Comparison of ENCODE assay signal across 24 cellular contexts in the genomic region with DNA sequence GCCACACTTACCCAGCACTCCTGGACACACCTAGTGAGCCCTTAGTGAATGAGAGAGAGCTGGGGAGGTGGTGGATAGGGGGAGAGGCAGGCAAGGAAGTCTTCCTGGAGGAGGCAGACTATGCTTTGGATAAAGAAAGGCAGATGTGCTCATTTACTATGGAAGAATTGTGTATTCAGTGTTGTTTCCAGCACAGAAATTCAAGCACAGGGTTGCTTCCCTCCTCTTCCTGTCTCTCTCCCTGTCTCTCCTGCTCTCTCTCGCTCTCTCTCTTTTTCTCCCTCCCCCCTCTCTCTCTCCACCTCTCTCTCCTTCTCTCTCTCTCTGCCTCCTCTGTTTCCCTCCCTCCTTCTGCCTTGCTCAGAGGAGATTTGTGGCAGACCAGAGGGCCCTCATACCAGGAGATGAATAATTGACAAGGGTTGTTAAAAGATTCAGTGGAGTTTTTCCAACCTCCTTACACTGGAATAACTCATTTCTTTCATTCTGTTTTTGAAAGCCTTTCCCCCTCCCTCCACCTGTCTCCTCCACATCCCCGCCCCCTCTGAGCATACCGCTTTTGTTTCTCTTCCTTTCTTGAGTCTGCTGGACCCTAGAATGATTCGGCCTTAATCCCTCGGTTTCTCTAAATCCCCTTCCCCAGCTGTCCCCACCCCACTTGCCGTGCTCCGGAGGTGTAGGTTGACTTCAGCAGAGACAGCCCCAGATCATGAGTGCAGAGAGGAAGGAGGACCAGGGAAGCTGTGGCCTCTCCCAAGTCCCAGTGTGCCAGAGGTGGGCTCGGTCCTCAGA.
DNase-seq lines count a peak whose midpoint lies in the region; ATAC-seq, FAIRE-seq and TF ChIP-seq lines count a peak whose summit lies in the region.
"Had no signal": no experiment of that assay in that cellular context is flagged by ENCODE, and none has a peak within 500 bp of the region (broad histone marks: within the 10 kb centered on the region; RNA-seq: fewer than 3 reads in every experiment).

No MANE protein-coding gene starts in this region.

- H3K27me3 ChIP-seq in neural cell (ENCODE audit: insufficient read depth, low read depth, low read length) = no peaks in the 10 kb centered on the region
- H3K27me3 ChIP-seq: MG63 had no signal

- TF ChIP-seq RAD21 in A549 (conservative IDR thresholded peaks at IDR 0.05 in 1 of 2, IDR thresholded peaks at IDR 0.05 in 1 of 2) (no peak), neural cell (conservative IDR thresholded peaks at IDR 0.05) (no peak)

- TF ChIP-seq CTCF in A549 (IDR thresholded peaks at IDR 0.05) = no peak
- no peak for TF ChIP-seq CTCF in brain (conservative IDR thresholded peaks at IDR 0.05)
- TF ChIP-seq CTCF in neural cell (IDR thresholded peaks at IDR 0.05; ENCODE audit: poor library complexity, severe bottlenecking) = no peak

- DNase-seq in A549 (ENCODE audit: low read depth in 1 of 2, low spot score in 1 of 2) (no peak), NCI-H524 treated with DMSO at 0.1 percent for 48 hours (lab: John Stamatoyannopoulos, UW) (peak; percentile 80), left ventricle myocardium superior (no peak), inferior parietal cortex (ENCODE audit: extremely low spot score) (no peak), cerebellar nuclear complex (lab: John Stamatoyannopoulos, UW) (no peak)
- DNase-seq: 8988T, Calu3, DMS153, DND-41, H9, KG1, MG63, NCI-H1105 treated with DMSO at 0.1 percent for 48 hours, NCI-H146, NCI-H1930, NCI-H2107, NCI-H446 treated with DMSO at 0.1 percent for 48 hours, PC-3, Right ventricle myocardium superior had no signal

- no peak overlapping the region; a peak in 1 of 6 replicates for H3K27ac ChIP-seq in A549
- peak overlapping the region; percentile 86 for H3K27ac ChIP-seq in neural cell (ENCODE audit: low read length)
- H3K27ac ChIP-seq: SJSA1 had no signal

- POLR2A ChIA-PET in A549 (lab: Yijun Ruan, JAX) = no interaction called here

- no peak for TF ChIP-seq POLR2A in A549 (IDR thresholded peaks at IDR 0.05; ENCODE audit: low read length)

- TF ChIP-seq EP300 in A549 (IDR thresholded peaks at IDR 0.05) (no peak), neural cell (conservative IDR thresholded peaks at IDR 0.05; ENCODE audit: poor library complexity, severe bottlenecking) (no peak)

- H4K20me1 ChIP-seq in neural cell (ENCODE audit: insufficient read depth) = no peaks in the 10 kb centered on the region

- intact Hi-C loops in left ventricle myocardium superior (cut with micrococcal nuclease) = no loop called here

- 83% methylated on average over 7 of the region's 8 CpGs for WGBS in A549 (ENCODE audit: missing lambda C conversion rate)

- H3K79me2 ChIP-seq in neural cell (replicated peaks; ENCODE audit: insufficient read depth, low read length) = no peaks in the 10 kb centered on the region

- H2AFZ ChIP-seq in neural cell (ENCODE audit: low read depth, low read length) = no peak overlapping the region

- CTCF ChIA-PET in A549 (lab: Yijun Ruan, JAX) = interaction anchor here (0.5 to 1.5 kb wide), 11 partner anchors 8 to 417 kb away, joined by 3 to 8 read pairs (median 3); no protein-coding TSS in a partner anchor

- no peaks in the 10 kb centered on the region for H3K36me3 ChIP-seq in neural cell (ENCODE audit: insufficient read depth, low read length)
- H3K36me3 ChIP-seq: MG63, SJSA1 had no signal

- peaks cover 5% of the 10 kb centered on the region for H3K27me3 Mint-ChIP-seq in brain

- FAIRE-seq in A549 (lab: Jason Lieb, UNC) = no peak
- FAIRE-seq: GM19239 had no signal

- H3K9me2 ChIP-seq in neural cell (ENCODE audit: insufficient read depth, low read length) = no peaks in the 10 kb centered on the region

- peaks cover 78% of the 10 kb centered on the region for H3K4me1 Mint-ChIP-seq in brain

- H3K4me2 ChIP-seq in A549 (no peak overlapping the region), neural cell (ENCODE audit: low read length) (no peak overlapping the region)

- no peaks in the 10 kb centered on the region for H3K36me3 Mint-ChIP-seq in brain

- peak overlapping the region; percentile 37 to 100 (median 97) for H3K27ac Mint-ChIP-seq in brain
- H3K27ac Mint-ChIP-seq: H9 had no signal

- ATAC-seq in A549 = no peak
- ATAC-seq in left ventricle myocardium superior = no peak
- no peak for ATAC-seq in GM18867 (IDR thresholded peaks at IDR 0.05; ENCODE audit: unreplicated experiment)

- peaks cover 0 to 4% (median 0%) of the 10 kb centered on the region in 5 experiments for H3K9me3 Mint-ChIP-seq in brain
- H3K9me3 Mint-ChIP-seq: H9 had no signal

- H3K9ac ChIP-seq in neural cell (ENCODE audit: low read length) = peak overlapping the region; percentile 62

- H3K4me1 ChIP-seq in A549 = peaks cover 8% of the 10 kb centered on the region
- H3K4me1 ChIP-seq: SJSA1 had no signal

- H3K4me3 ChIP-seq in A549 (no peak overlapping the region), neural cell (ENCODE audit: low read length) (peak overlapping the region; percentile 19)
- H3K4me3 ChIP-seq: MG63, SJSA1 had no signal

- H3K4me3 Mint-ChIP-seq in brain = peak overlapping the region in 3 of 5 experiments; percentile 9 to 31 (median 27)

- H3F3A ChIP-seq in neural cell (ENCODE audit: insufficient read depth, low read length, poor library complexity, severe bottlenecking) = no peaks in the 10 kb centered on the region

- H3K9me3 ChIP-seq in A549 (no peaks in the 10 kb centered on the region), neural cell (ENCODE audit: low read length) (no peaks in the 10 kb centered on the region)
- H3K9me3 ChIP-seq: MG63, SJSA1 had no signal

TF ChIP-seq in A549, 52 proteins besides CTCF, POLR2A, EP300 and RAD21:
- no peak for TF ChIP-seq ZC3H11A (IDR thresholded peaks at IDR 0.05)
- peak; percentile 77 for TF ChIP-seq ZFP36 (IDR thresholded peaks at IDR 0.05; ENCODE audit: borderline replicate concordance, partially characterized antibody)
- no peak for TF ChIP-seq ESRRA (IDR thresholded peaks at IDR 0.05; ENCODE audit: borderline replicate concordance, low read length)
- no peak for TF ChIP-seq RARB (CRISPR knock-in tag; IDR thresholded peaks at IDR 0.05)

TF ChIP-seq in neural cell, 6 proteins besides CTCF, POLR2A, EP300 and RAD21:
- TF ChIP-seq MXI1 (conservative IDR thresholded peaks at IDR 0.05; ENCODE audit: poor library complexity, severe bottlenecking) (no peak), EZH2 (IDR thresholded peaks at IDR 0.05; ENCODE audit: borderline replicate concordance, insufficient read depth, low read length, poor library complexity, severe bottlenecking) (no peak), POLR2AphosphoS5 (IDR thresholded peaks at IDR 0.05) (no peak), SMC3 (conservative IDR thresholded peaks at IDR 0.05; ENCODE audit: poor library complexity) (no peak), TAF1 (IDR thresholded peaks at IDR 0.05; ENCODE audit: low read depth) (no peak)
- TF ChIP-seq, protein P1, sequence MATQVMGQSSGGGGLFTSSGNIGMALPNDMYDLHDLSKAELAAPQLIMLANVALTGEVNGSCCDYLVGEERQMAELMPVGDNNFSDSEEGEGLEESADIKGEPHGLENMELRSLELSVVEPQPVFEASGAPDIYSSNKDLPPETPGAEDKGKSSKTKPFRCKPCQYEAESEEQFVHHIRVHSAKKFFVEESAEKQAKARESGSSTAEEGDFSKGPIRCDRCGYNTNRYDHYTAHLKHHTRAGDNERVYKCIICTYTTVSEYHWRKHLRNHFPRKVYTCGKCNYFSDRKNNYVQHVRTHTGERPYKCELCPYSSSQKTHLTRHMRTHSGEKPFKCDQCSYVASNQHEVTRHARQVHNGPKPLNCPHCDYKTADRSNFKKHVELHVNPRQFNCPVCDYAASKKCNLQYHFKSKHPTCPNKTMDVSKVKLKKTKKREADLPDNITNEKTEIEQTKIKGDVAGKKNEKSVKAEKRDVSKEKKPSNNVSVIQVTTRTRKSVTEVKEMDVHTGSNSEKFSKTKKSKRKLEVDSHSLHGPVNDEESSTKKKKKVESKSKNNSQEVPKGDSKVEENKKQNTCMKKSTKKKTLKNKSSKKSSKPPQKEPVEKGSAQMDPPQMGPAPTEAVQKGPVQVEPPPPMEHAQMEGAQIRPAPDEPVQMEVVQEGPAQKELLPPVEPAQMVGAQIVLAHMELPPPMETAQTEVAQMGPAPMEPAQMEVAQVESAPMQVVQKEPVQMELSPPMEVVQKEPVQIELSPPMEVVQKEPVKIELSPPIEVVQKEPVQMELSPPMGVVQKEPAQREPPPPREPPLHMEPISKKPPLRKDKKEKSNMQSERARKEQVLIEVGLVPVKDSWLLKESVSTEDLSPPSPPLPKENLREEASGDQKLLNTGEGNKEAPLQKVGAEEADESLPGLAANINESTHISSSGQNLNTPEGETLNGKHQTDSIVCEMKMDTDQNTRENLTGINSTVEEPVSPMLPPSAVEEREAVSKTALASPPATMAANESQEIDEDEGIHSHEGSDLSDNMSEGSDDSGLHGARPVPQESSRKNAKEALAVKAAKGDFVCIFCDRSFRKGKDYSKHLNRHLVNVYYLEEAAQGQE (IDR thresholded peaks at IDR 0.05; ENCODE audit: borderline replicate concordance) = no peak
